In genomic region chr19:45692187-45693111, GRCh38 we compare ENCODE assay signal across 1 cellular context.
A peak's percentile ranks its signal among the peaks of the same experiment; 100 is the strongest.
TF ChIP-seq lines count a peak whose summit lies in the region.

Gene QPCTL (plus strand): TSS chr19:45692666. CDS start chr19:45692704, 38 bp downstream.

TF ChIP-seq in HepG2, 621 proteins besides CTCF, POLR2A, EP300 and RAD21 (continued from another document and continues in another):
- TF ChIP-seq TFDP2 (CRISPR knock-in tag; IDR thresholded peaks at IDR 0.05) (peak; percentile 97), SRF (IDR thresholded peaks at IDR 0.05; ENCODE audit: low read depth, low read length) (0 out of 2 replicates have a peak, but pooled peaks have one; percentile 42), ZKSCAN5 (CRISPR knock-in tag; IDR thresholded peaks at IDR 0.05) (no peak; the same call in 1 of the 2 replicates), IKZF4 (CRISPR knock-in tag; IDR thresholded peaks at IDR 0.05; ENCODE audit: borderline replicate concordance, low read depth, not compliant biosample characterization) (peak; percentile 41), ATF6 (CRISPR knock-in tag; conservative IDR thresholded peaks at IDR 0.05) (no peak), ZNF451 (CRISPR knock-in tag; IDR thresholded peaks at IDR 0.05) (peak; percentile 60), ZNF510 (CRISPR knock-in tag; IDR thresholded peaks at IDR 0.05; ENCODE audit: low read depth) (no peak), MYNN (CRISPR knock-in tag; IDR thresholded peaks at IDR 0.05; ENCODE audit: low read depth) (no peak), ZNF549 (CRISPR knock-in tag; IDR thresholded peaks at IDR 0.05) (no peak), UBTF (CRISPR knock-in tag; IDR thresholded peaks at IDR 0.05) (0 out of 2 replicates have a peak, but pooled peaks have one; percentile 46), ZFX (CRISPR knock-in tag; IDR thresholded peaks at IDR 0.05; ENCODE audit: low read depth) (peak; percentile 85), BHLHE40 (IDR thresholded peaks at IDR 0.05; ENCODE audit: low read length) (0 out of 2 replicates have a peak, but pooled peaks have one; percentile 14), ZNF124 (CRISPR knock-in tag; IDR thresholded peaks at IDR 0.05) (peak; percentile 20; the same call in 1 of the 2 replicates), ATF1 (CRISPR knock-in tag; IDR thresholded peaks at IDR 0.05) (peak; percentile 79), PHF20 (CRISPR knock-in tag; IDR thresholded peaks at IDR 0.05) (peak; percentile 5; the same call in 1 of the 2 replicates), ZNF138 (CRISPR knock-in tag; IDR thresholded peaks at IDR 0.05; ENCODE audit: low read depth) (peak; percentile 75; the same call in 1 of the 2 replicates), TAF1 (CRISPR knock-in tag; IDR thresholded peaks at IDR 0.05) (peak; percentile 89), HNRNPLL (IDR thresholded peaks at IDR 0.05; ENCODE audit: low read depth, low read length, poor library complexity, severe bottlenecking) (peak; percentile 94), FOSL2 (CRISPR knock-in tag; IDR thresholded peaks at IDR 0.05) (0 out of 2 replicates have a peak, but pooled peaks have one; percentile 3), ZHX1 (CRISPR knock-in tag; IDR thresholded peaks at IDR 0.05; ENCODE audit: low read depth) (no peak), ZNF350 (CRISPR knock-in tag; IDR thresholded peaks at IDR 0.05; ENCODE audit: borderline replicate concordance, low read depth) (no peak), SOX5 (CRISPR knock-in tag; IDR thresholded peaks at IDR 0.05; ENCODE audit: borderline replicate concordance) (0 out of 2 replicates have a peak, but pooled peaks have one; percentile 5), ZNF432 (CRISPR knock-in tag; IDR thresholded peaks at IDR 0.05; ENCODE audit: borderline replicate concordance) (no peak), PHF21A (CRISPR knock-in tag; IDR thresholded peaks at IDR 0.05) (0 out of 2 replicates have a peak, but pooled peaks have one; percentile 37), KDM4B (CRISPR knock-in tag; IDR thresholded peaks at IDR 0.05) (no peak), ZFP62 (CRISPR knock-in tag; IDR thresholded peaks at IDR 0.05) (no peak), NR2C2 (CRISPR knock-in tag; IDR thresholded peaks at IDR 0.05; ENCODE audit: borderline replicate concordance) (no peak), ZSCAN9 (CRISPR knock-in tag; IDR thresholded peaks at IDR 0.05; ENCODE audit: borderline replicate concordance) (no peak), SAP130 (CRISPR knock-in tag; IDR thresholded peaks at IDR 0.05; ENCODE audit: low read depth) (peak; percentile 68), ZKSCAN1 (IDR thresholded peaks at IDR 0.05; ENCODE audit: low read length) (no peak), ZNF781 (CRISPR knock-in tag; IDR thresholded peaks at IDR 0.05; ENCODE audit: borderline replicate concordance, not compliant biosample characterization) (no peak), HOXA3 (CRISPR knock-in tag; IDR thresholded peaks at IDR 0.05) (peak; percentile 11; the same call in 1 of the 2 replicates), CCAR2 (optimal IDR thresholded peaks at IDR 0.05; ENCODE audit: low read depth, low read length) (no peak), ZZZ3 (CRISPR knock-in tag; IDR thresholded peaks at IDR 0.05; ENCODE audit: borderline replicate concordance) (peak; percentile 65; the same call in 1 of the 2 replicates), ZBTB25 (CRISPR knock-in tag; IDR thresholded peaks at IDR 0.05) (no peak), MYC (CRISPR knock-in tag; IDR thresholded peaks at IDR 0.05; ENCODE audit: borderline replicate concordance) (peak; percentile 95), RFX5 (IDR thresholded peaks at IDR 0.05; ENCODE audit: low read depth, low read length) (peak; percentile 63; the same call in 1 of the 2 replicates), CREM (IDR thresholded peaks at IDR 0.05) (peak; percentile 90), CREM (CRISPR knock-in tag; IDR thresholded peaks at IDR 0.05) (no peak), ZSCAN20 (CRISPR knock-in tag; IDR thresholded peaks at IDR 0.05; ENCODE audit: borderline replicate concordance) (no peak), ZNF235 (CRISPR knock-in tag; IDR thresholded peaks at IDR 0.05; ENCODE audit: borderline replicate concordance) (0 out of 2 replicates have a peak, but pooled peaks have one; percentile 79), ZSCAN31 (CRISPR knock-in tag; IDR thresholded peaks at IDR 0.05; ENCODE audit: low read depth) (peak; percentile 18; the same call in 1 of the 2 replicates), IRF9 (CRISPR knock-in tag; IDR thresholded peaks at IDR 0.05; ENCODE audit: borderline replicate concordance) (0 out of 2 replicates have a peak, but pooled peaks have one; percentile 50), REST (IDR thresholded peaks at IDR 0.05; ENCODE audit: borderline replicate concordance in 1 of 2, low read depth in 1 of 2, low read length in 2 of 2) (peak in 1 of 2 experiments; percentile 15; a peak in 1 of 4 replicates)
- TF ChIP-seq, protein P1, sequence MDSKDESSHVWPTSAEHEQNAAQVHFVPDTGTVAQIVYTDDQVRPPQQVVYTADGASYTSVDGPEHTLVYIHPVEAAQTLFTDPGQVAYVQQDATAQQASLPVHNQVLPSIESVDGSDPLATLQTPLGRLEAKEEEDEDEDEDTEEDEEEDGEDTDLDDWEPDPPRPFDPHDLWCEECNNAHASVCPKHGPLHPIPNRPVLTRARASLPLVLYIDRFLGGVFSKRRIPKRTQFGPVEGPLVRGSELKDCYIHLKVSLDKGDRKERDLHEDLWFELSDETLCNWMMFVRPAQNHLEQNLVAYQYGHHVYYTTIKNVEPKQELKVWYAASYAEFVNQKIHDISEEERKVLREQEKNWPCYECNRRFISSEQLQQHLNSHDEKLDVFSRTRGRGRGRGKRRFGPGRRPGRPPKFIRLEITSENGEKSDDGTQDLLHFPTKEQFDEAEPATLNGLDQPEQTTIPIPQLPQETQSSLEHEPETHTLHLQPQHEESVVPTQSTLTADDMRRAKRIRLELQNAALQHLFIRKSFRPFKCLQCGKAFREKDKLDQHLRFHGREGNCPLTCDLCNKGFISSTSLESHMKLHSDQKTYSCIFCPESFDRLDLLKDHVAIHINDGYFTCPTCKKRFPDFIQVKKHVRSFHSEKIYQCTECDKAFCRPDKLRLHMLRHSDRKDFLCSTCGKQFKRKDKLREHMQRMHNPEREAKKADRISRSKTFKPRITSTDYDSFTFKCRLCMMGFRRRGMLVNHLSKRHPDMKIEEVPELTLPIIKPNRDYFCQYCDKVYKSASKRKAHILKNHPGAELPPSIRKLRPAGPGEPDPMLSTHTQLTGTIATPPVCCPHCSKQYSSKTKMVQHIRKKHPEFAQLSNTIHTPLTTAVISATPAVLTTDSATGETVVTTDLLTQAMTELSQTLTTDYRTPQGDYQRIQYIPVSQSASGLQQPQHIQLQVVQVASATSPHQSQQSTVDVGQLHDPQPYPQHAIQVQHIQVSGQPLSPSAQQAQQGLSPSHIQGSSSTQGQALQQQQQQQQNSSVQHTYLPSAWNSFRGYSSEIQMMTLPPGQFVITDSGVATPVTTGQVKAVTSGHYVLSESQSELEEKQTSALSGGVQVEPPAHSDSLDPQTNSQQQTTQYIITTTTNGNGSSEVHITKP (CRISPR knock-in tag; IDR thresholded peaks at IDR 0.05; ENCODE audit: low read depth) = peak; percentile 93; the same call in 1 of the 2 replicates
